Comparison of ENCODE assay signal across 24 cellular contexts in genomic region chr20:57465486-57465885, GRCh38. TPM values are rescaled to one million over a fixed set of nuclear protein-coding genes. Genes with fewer than 3 reads are reported as not detected.
DNase-seq lines count a peak whose midpoint lies in the region; ATAC-seq, FAIRE-seq and TF ChIP-seq lines count a peak whose summit lies in the region.
"Had no signal": no experiment of that assay in that cellular context is flagged by ENCODE, and none has a peak within 500 bp of the region (broad histone marks: within the 10 kb centered on the region; RNA-seq: fewer than 3 reads in every experiment).

No MANE protein-coding gene starts in this region.

- no peak for TF ChIP-seq EP300 in esophagus muscularis mucosa (IDR thresholded peaks at IDR 0.05)

- intact Hi-C loops in esophagus muscularis mucosa (cut with DNase I): no loop called here
- intact Hi-C loops in adrenal gland (cut with DNase I): no loop called here

- H3K4me1 ChIP-seq in BLaER1 treated with 17β-estradiol and CSF1 and Interleukin-3, amounts not matched to agents 10 nM and 100 nM: peaks cover 86 to 100% (median 100%) of the 10 kb centered on the region in 10 experiments
- peaks cover 57% of the 10 kb centered on the region for H3K4me1 ChIP-seq in OCI-LY1 (ENCODE audit: insufficient read depth, low read length, severe bottlenecking)
- peaks cover 24 to 67% (median 53%) of the 10 kb centered on the region in 4 donors for H3K4me1 ChIP-seq in esophagus muscularis mucosa
- no peaks in the 10 kb centered on the region for H3K4me1 ChIP-seq in osteoblast (ENCODE audit: insufficient read depth, low read length)
- no peaks in the 10 kb centered on the region for H3K4me1 ChIP-seq in adrenal gland (replicated peaks in 1 of 2)

- no peaks in the 10 kb centered on the region for H3K9me2 ChIP-seq in OCI-LY1 (ENCODE audit: low read depth, low read length)

- no peak for TF ChIP-seq CTCF in OCI-LY1 (IDR thresholded peaks at IDR 0.05; ENCODE audit: low read length)
- no peak for TF ChIP-seq CTCF in esophagus muscularis mucosa (IDR thresholded peaks at IDR 0.05)
- no peak for TF ChIP-seq CTCF in osteoblast (IDR thresholded peaks at IDR 0.05; ENCODE audit: extremely low read depth, low read depth, low read length)
- TF ChIP-seq CTCF in adrenal gland (IDR thresholded peaks at IDR 0.05): no peak

- ATAC-seq in left lobe of liver (no peak), HG03025 (IDR thresholded peaks at IDR 0.05; ENCODE audit: low FRiP score, unreplicated experiment) (no peak)

- FAIRE-seq in frontal cortex (lab: Jason Lieb, UNC): no peak
- FAIRE-seq: GM12878 had no signal

- DNase-seq in esophagus muscularis mucosa (ENCODE audit: extremely low spot score) (no peak), osteoblast (ENCODE audit: insufficient read length, low spot score, missing footprints) (peak; percentile 49), left lobe of liver (ENCODE audit: low spot score) (no peak), frontal cortex (ENCODE audit: low spot score in 2 of 2) (no peak), adrenal gland (no peak)
- DNase-seq: CD4-positive, alpha-beta T cell; COR-L47; DMS79; GDM1; NCI-H1105; NCI-H1436 treated with DMSO at 0.1 percent for 48 hours; NCI-H187 treated with DMSO at 0.1 percent for 48 hours; NCI-H2107; NCI-H524 treated with DMSO at 0.1 percent for 48 hours; SIG-M5 had no signal

- H3K36me3 ChIP-seq in BLaER1 treated with 17β-estradiol and CSF1 and Interleukin-3, amounts not matched to agents 10 nM and 100 nM: no peaks in the 10 kb centered on the region
- H3K36me3 ChIP-seq in OCI-LY1 (ENCODE audit: insufficient read depth, low read length): no peaks in the 10 kb centered on the region
- H3K36me3 ChIP-seq in esophagus muscularis mucosa: no peaks in the 10 kb centered on the region
- no peaks in the 10 kb centered on the region for H3K36me3 ChIP-seq in osteoblast (ENCODE audit: insufficient read depth, low read length)
- no peaks in the 10 kb centered on the region for H3K36me3 ChIP-seq in adrenal gland (replicated peaks in 1 of 2)
- H3K36me3 ChIP-seq: Peyer's patch had no signal

- peak overlapping the region; percentile 65 to 99 (median 95); a peak in 21 of 22 replicates for H3K4me2 ChIP-seq in BLaER1 treated with 17β-estradiol and CSF1 and Interleukin-3, amounts not matched to agents 10 nM and 100 nM
- no peak overlapping the region for H3K4me2 ChIP-seq in OCI-LY1 (ENCODE audit: low read length)
- H3K4me2 ChIP-seq in osteoblast (ENCODE audit: insufficient read depth, low read length): no peak overlapping the region
- H3K4me2 ChIP-seq: GM23338 had no signal

- H3F3A ChIP-seq in OCI-LY1 (ENCODE audit: insufficient read depth, low read length): no peaks in the 10 kb centered on the region

- H3K27ac ChIP-seq in BLaER1 treated with 17β-estradiol and CSF1 and Interleukin-3, amounts not matched to agents 10 nM and 100 nM: peak overlapping the region in 10 of 11 experiments; percentile 78 to 99 (median 98); a peak in 19 of 22 replicates
- H3K27ac ChIP-seq in OCI-LY1 (ENCODE audit: low read depth, low read length, poor library complexity, severe bottlenecking) (peak overlapping the region; percentile 9), esophagus muscularis mucosa (replicated peaks in 1 of 4) (peak overlapping the region in 3 of 4 donors; percentile 9 to 54 (median 20)), osteoblast (ENCODE audit: low read depth, low read length) (no peak overlapping the region), adrenal gland (no peak overlapping the region)
- H3K27ac ChIP-seq: Peyer's patch, SK-N-MC had no signal

- WGBS in esophagus muscularis mucosa: 97% methylated on average over 8 of the region's 8 CpGs
- WGBS in adrenal gland, 4 donors: 93 to 98% (median 95%) methylated on average over 6 to 8 of the region's 8 CpGs

- no peak overlapping the region for H3K4me3 ChIP-seq in BLaER1 treated with 17β-estradiol and CSF1 and Interleukin-3, amounts not matched to agents 10 nM and 100 nM
- no peak overlapping the region for H3K4me3 ChIP-seq in OCI-LY1 (ENCODE audit: low read depth, low read length, poor library complexity, severe bottlenecking)
- no peak overlapping the region for H3K4me3 ChIP-seq in esophagus muscularis mucosa
- H3K4me3 ChIP-seq in osteoblast (ENCODE audit: insufficient read depth, low read length): no peak overlapping the region
- H3K4me3 ChIP-seq in adrenal gland: no peak overlapping the region
- H3K4me3 ChIP-seq: GM12878, GM23338, Peyer's patch, SK-N-MC had no signal

- TF ChIP-seq POLR2A in esophagus muscularis mucosa (IDR thresholded peaks at IDR 0.05; ENCODE audit: low read depth) (no peak), adrenal gland (IDR thresholded peaks at IDR 0.05) (no peak)

- H3K79me2 ChIP-seq in OCI-LY1 (ENCODE audit: insufficient read depth, low read length): no peaks in the 10 kb centered on the region
- H3K79me2 ChIP-seq in osteoblast (ENCODE audit: insufficient read depth, low read length): no peaks in the 10 kb centered on the region

- H3K9me3 ChIP-seq in BLaER1 treated with 17β-estradiol and CSF1 and Interleukin-3, amounts not matched to agents 10 nM and 100 nM (replicated peaks in 1 of 11): no peaks in the 10 kb centered on the region
- H3K9me3 ChIP-seq in OCI-LY1 (ENCODE audit: low read length) (no peaks in the 10 kb centered on the region), esophagus muscularis mucosa (no peaks in the 10 kb centered on the region), osteoblast (ENCODE audit: low read depth, low read length) (no peaks in the 10 kb centered on the region), adrenal gland (replicated peaks in 1 of 3) (no peaks in the 10 kb centered on the region)
- H3K9me3 ChIP-seq: Peyer's patch had no signal

- no peak overlapping the region for H2AFZ ChIP-seq in OCI-LY1 (ENCODE audit: low read length)
- H2AFZ ChIP-seq in osteoblast (ENCODE audit: low read length): no peak overlapping the region
- H2AFZ ChIP-seq: GM23338 had no signal

- peak overlapping the region in 9 of 11 experiments; percentile 16 to 88 (median 83); a peak in 13 of 22 replicates for H3K9ac ChIP-seq in BLaER1 treated with 17β-estradiol and CSF1 and Interleukin-3, amounts not matched to agents 10 nM and 100 nM
- H3K9ac ChIP-seq in OCI-LY1 (ENCODE audit: low read length): no peak overlapping the region

- no peaks in the 10 kb centered on the region for H4K20me1 ChIP-seq in BLaER1 treated with 17β-estradiol and CSF1 and Interleukin-3, amounts not matched to agents 10 nM and 100 nM
- H4K20me1 ChIP-seq in OCI-LY1 (ENCODE audit: insufficient read depth, low read length) (no peaks in the 10 kb centered on the region), osteoblast (ENCODE audit: insufficient read depth, low read length) (no peaks in the 10 kb centered on the region)

- no peaks in the 10 kb centered on the region for H3K27me3 ChIP-seq in BLaER1 treated with 17β-estradiol and CSF1 and Interleukin-3, amounts not matched to agents 10 nM and 100 nM
- H3K27me3 ChIP-seq in OCI-LY1 (ENCODE audit: insufficient read depth, low read length) (no peaks in the 10 kb centered on the region), esophagus muscularis mucosa (no peaks in the 10 kb centered on the region), osteoblast (ENCODE audit: insufficient read depth, low read length) (peaks cover 14% of the 10 kb centered on the region), adrenal gland (no peaks in the 10 kb centered on the region)
- H3K27me3 ChIP-seq: Peyer's patch had no signal

RNA-seq across cellular contexts. Expression of gene CTCFL, which starts 59.5 kb away (rescaled TPM):
- not detected for total RNA-seq in esophagus muscularis mucosa
- not detected in 2 replicates for total RNA-seq in osteoblast
- 0.15 TPM for total RNA-seq in left lobe of liver
- total RNA-seq in frontal cortex: not detected
- total RNA-seq in adrenal gland: under 1 TPM in 2 of 8 donors, not detected in 6; 0.14 to 0.27 TPM
- polyA plus RNA-seq in adrenal gland: under 1 TPM in 1 of 3 donors, not detected in 2; 0.08 TPM
- total RNA-seq: A172; CD4-positive, alpha-beta T cell; Peyer's patch had no signal
- polyA plus RNA-seq: BJ had no signal

Comparison
In these comparisons a context has a peak if more than half of its experiments do, and no peak if none do; other contexts are left out.
1. H3K27ac ChIP-seq: peak in BLaER1 treated with 17β-estradiol and CSF1 and Interleukin-3, amounts not matched to agents 10 nM and 100 nM (10 of 11), OCI-LY1 (single experiment) and esophagus muscularis mucosa (3 of 4); none in osteoblast (single experiment) and adrenal gland (0 of 5).
2. H3K4me2 ChIP-seq: peak in BLaER1 treated with 17β-estradiol and CSF1 and Interleukin-3, amounts not matched to agents 10 nM and 100 nM (11 of 11); none in OCI-LY1 (single experiment) and osteoblast (single experiment).